Comparison of ENCODE assay signal across 10 cellular contexts in the genomic region with DNA sequence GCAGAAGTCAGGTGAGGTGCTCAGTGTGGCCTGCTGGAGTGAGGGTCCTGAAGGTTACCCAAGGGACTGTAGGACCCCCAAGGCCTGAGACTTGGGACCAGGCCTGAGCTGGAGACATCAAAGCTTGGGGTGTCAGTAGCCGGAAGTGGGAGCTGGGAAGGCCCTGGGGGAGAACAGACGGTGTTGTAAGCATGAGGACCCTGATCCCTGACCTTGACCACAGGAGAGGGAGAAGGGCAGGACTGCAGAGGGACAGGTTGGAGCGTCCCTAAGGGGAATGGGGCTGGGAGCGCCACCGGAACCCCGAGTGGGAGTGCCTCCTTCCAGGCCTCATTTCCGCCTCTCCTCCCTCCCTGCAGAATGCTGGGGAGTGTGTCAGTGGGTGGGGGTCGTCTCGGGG. TPM values are rescaled to one million over a fixed set of nuclear protein-coding genes. Genes with fewer than 3 reads are reported as not detected.
DNase-seq lines count a peak whose midpoint lies in the region; ATAC-seq and TF ChIP-seq lines count a peak whose summit lies in the region.
"Had no signal": no experiment of that assay in that cellular context is flagged by ENCODE, and none has a peak within 500 bp of the region (broad histone marks: within the 10 kb centered on the region; RNA-seq: fewer than 3 reads in every experiment).

No MANE protein-coding gene starts in this region.

- H3K9ac ChIP-seq in muscle layer of colon (ENCODE audit: low read length): peak overlapping the region; percentile 33

- H3K27ac ChIP-seq in cardiac muscle cell (no peak overlapping the region), ascending aorta (peak overlapping the region; percentile 82 to 85), muscle layer of colon (ENCODE audit: low read depth, low read length) (peak overlapping the region; percentile 74), upper lobe of left lung (peak overlapping the region; percentile 74 to 86 (median 78))

- ATAC-seq in upper lobe of left lung (ENCODE audit: low FRiP score in 2 of 2): no peak

- H3K36me3 ChIP-seq in cardiac muscle cell (no peaks in the 10 kb centered on the region), ascending aorta (no peaks in the 10 kb centered on the region), muscle layer of colon (ENCODE audit: insufficient read depth, low read length) (no peaks in the 10 kb centered on the region), upper lobe of left lung (peaks cover 0 to 5% (median 0%) of the 10 kb centered on the region in 4 donors)

- DNase-seq in cardiac muscle cell (ENCODE audit: low read depth in 1 of 2, low spot score in 1 of 2) (no peak), cardiac septum (ENCODE audit: low spot score) (no peak), ascending aorta (ENCODE audit: low spot score in 2 of 2) (no peak), upper lobe of left lung (no peak), ACHN (no peak), superior temporal gyrus (ENCODE audit: extremely low spot score) (no peak)
- no peak for DNase-seq in activated effector memory CD4-positive, alpha-beta T cell treated with anti-CD3 and anti-CD28 coated beads, Interleukin-2, amount 50 U/mL, for 16 hours

- no peak for TF ChIP-seq POLR2A in upper lobe of left lung (IDR thresholded peaks at IDR 0.05)

- H3K27me3 ChIP-seq in cardiac muscle cell (no peaks in the 10 kb centered on the region), ascending aorta (no peaks in the 10 kb centered on the region), muscle layer of colon (ENCODE audit: control insufficient read depth in 1 of 2, insufficient read depth in 2 of 2, low read length in 2 of 2) (no peaks in the 10 kb centered on the region), upper lobe of left lung (no peaks in the 10 kb centered on the region)

- peaks cover 5% of the 10 kb centered on the region for H3K4me1 ChIP-seq in cardiac muscle cell (ENCODE audit: low read depth)
- peaks cover 0 to 10% of the 10 kb centered on the region in 2 donors for H3K4me1 ChIP-seq in ascending aorta
- peaks cover 12% of the 10 kb centered on the region for H3K4me1 ChIP-seq in muscle layer of colon (ENCODE audit: insufficient read depth, low read length)
- H3K4me1 ChIP-seq in upper lobe of left lung: peaks cover 12 to 19% (median 16%) of the 10 kb centered on the region in 4 donors

- no peak for TF ChIP-seq EP300 in upper lobe of left lung (IDR thresholded peaks at IDR 0.05)

- no peak for TF ChIP-seq CTCF in cardiac muscle cell (IDR thresholded peaks at IDR 0.05; ENCODE audit: low read depth, low read length)
- TF ChIP-seq CTCF in ascending aorta (IDR thresholded peaks at IDR 0.05): no peak
- TF ChIP-seq CTCF in upper lobe of left lung (IDR thresholded peaks at IDR 0.05): no peak

- intact Hi-C loops in cardiac septum (cut with DNase I) (loop anchor here (5.0 kb wide), 1 partner anchor 104 kb away; the partner anchor contains the start of gene STXBP1), ascending aorta (cut with DNase I) (loop anchor here (5.0 kb wide), 2 partner anchors 104 to 201 kb away; partner anchors contain the start of genes ST6GALNAC4 and STXBP1)

- H3K9me3 ChIP-seq in cardiac muscle cell (ENCODE audit: low read depth) (no peaks in the 10 kb centered on the region), ascending aorta (no peaks in the 10 kb centered on the region), muscle layer of colon (ENCODE audit: low read length) (no peaks in the 10 kb centered on the region), upper lobe of left lung (no peaks in the 10 kb centered on the region)

- in situ Hi-C loops in ACHN (cut with HindIII; ENCODE audit: low pct_ligation_motif_present, low pct_unique_long_range_greater_than_20kb, low sequenced_read_pairs): no loop called here

- WGBS in upper lobe of left lung, 2 donors: 76 to 88% methylated on average over 9 of the region's 9 CpGs

- H3K4me3 ChIP-seq in cardiac muscle cell (peak overlapping the region; percentile 79), ascending aorta (peak overlapping the region; percentile 61 to 93), muscle layer of colon (ENCODE audit: low read depth in 1 of 2, low read length in 2 of 2) (peak overlapping the region; percentile 59 to 88), upper lobe of left lung (peak overlapping the region in 3 of 4 donors; percentile 69 to 85 (median 73))

RNA-seq across cellular contexts. Expression of gene TTC16, which starts 0.5 kb away (rescaled TPM):
- total RNA-seq in cardiac muscle cell (0.06 TPM in 1 of 2 replicates, not detected in the other), cardiac septum (0.16 TPM), ascending aorta (not detected), upper lobe of left lung (1 to 10 TPM in 5 of 6 donors, under 1 TPM in 1; 0.29 to 9.4 (median 3.1) TPM)
- not detected in 2 replicates for polyA plus RNA-seq in cardiac muscle cell
- total RNA-seq: dermis microvascular lymphatic vessel endothelial cell had no signal

RNA-seq across cellular contexts. Expression of gene PTRH1, which starts 0.9 kb away (rescaled TPM):
- 23.7 and 24.4 TPM in 2 replicates for total RNA-seq in cardiac muscle cell
- polyA plus RNA-seq in cardiac muscle cell: 27.5 and 34.4 TPM in 2 replicates
- 13.4 TPM for total RNA-seq in cardiac septum
- 5.4 TPM for total RNA-seq in ascending aorta
- total RNA-seq in upper lobe of left lung: 10 to 100 TPM in 5 of 6 donors, 1 to 10 TPM in 1; 7.4 to 33.5 (median 18.7) TPM

RNA-seq across cellular contexts. Expression of gene CFAP157, which starts 9.6 kb away (rescaled TPM):
- total RNA-seq in cardiac muscle cell (0.81 and 0.86 TPM in 2 replicates), cardiac septum (not detected), ascending aorta (not detected), upper lobe of left lung (100 to 1,000 TPM in 1 of 6 donors, 10 to 100 TPM in 4, under 1 TPM in 1; 0.77 to 125 (median 37.0) TPM)
- 0.40 and 0.76 TPM in 2 replicates for polyA plus RNA-seq in cardiac muscle cell
- total RNA-seq: dermis microvascular lymphatic vessel endothelial cell; T-helper 2 cell treated with Interferon-gamma antibody and Interleukin-4, amounts not matched to agents 100 ng/mL and 5 ng/mL, for 36 hours had no signal

RNA-seq across cellular contexts. Expression of gene TOR2A, which starts 18.7 kb away (rescaled TPM):
- total RNA-seq in cardiac muscle cell (22.8 and 29.2 TPM in 2 replicates), cardiac septum (4.4 TPM), ascending aorta (not detected), upper lobe of left lung (10 to 100 TPM; 11.4 to 27.2 (median 21.0) TPM)
- polyA plus RNA-seq in cardiac muscle cell: 20.6 and 25.7 TPM in 2 replicates
